25 cellular contexts compared by ENCODE assay signal in genomic region chr10:8247191-8247590, GRCh38.
"Had no signal": no experiment of that assay in that cellular context is flagged by ENCODE, and none has a peak within 500 bp of the region (broad histone marks: within the 10 kb centered on the region; RNA-seq: fewer than 3 reads in every experiment).

No MANE protein-coding gene starts in this region.

- H3K4me1 ChIP-seq: ascending aorta, SJCRH30 had no signal

- H3K36me3 ChIP-seq: ascending aorta, cardiac muscle cell, SJCRH30, WERI-Rb-1 had no signal

- H3K4me3 Mint-ChIP-seq: activated naive CD4-positive, alpha-beta T cell treated with anti-CD3 and anti-CD28 coated beads for 36 hours; activated naive CD8-positive, alpha-beta T cell treated with anti-CD3 and anti-CD28 coated beads for 36 hours; activated T-cell treated with anti-CD3 and anti-CD28 coated beads, Interleukin-2, amount 50 U/mL, for 24 hours; T-helper 1 cell treated with Interleukin-12 subunit alpha and Interleukin-12 subunit beta and Interleukin-4 antibody, amounts not matched to agents 30 μg/mL and 1 μg/mL, for 36 hours had no signal

- ATAC-seq: Panc1 had no signal

- H3K27ac Mint-ChIP-seq: activated naive CD4-positive, alpha-beta T cell treated with anti-CD3 and anti-CD28 coated beads for 36 hours; activated naive CD8-positive, alpha-beta T cell treated with anti-CD3 and anti-CD28 coated beads for 36 hours; activated T-cell treated with anti-CD3 and anti-CD28 coated beads, Interleukin-2, amount 50 U/mL, for 24 hours had no signal

- H3K4me3 ChIP-seq: ascending aorta, cardiac muscle cell, SJCRH30, SK-N-MC had no signal

- H3K27me3 Mint-ChIP-seq: activated naive CD8-positive, alpha-beta T cell treated with anti-CD3 and anti-CD28 coated beads for 36 hours; activated T-cell treated with anti-CD3 and anti-CD28 coated beads, Interleukin-2, amount 50 U/mL, for 24 hours had no signal

- DNase-seq: activated CD4-positive, alpha-beta T cell treated with anti-CD3 and anti-CD28 coated beads for 1 hour; activated CD4-positive, alpha-beta T cell treated with anti-CD3 and anti-CD28 coated beads for 48 hours; activated CD4-positive, alpha-beta T cell treated with anti-CD3 and anti-CD28 coated beads, Interleukin-2, amount 50 U/mL, for 48 hours; activated CD4-positive, CD25-positive, alpha-beta regulatory T cell; activated gamma-delta T cell treated with Interleukin-2 at 50 U/mL for 16 hours; activated naive CD4-positive, alpha-beta T cell treated with anti-CD3 and anti-CD28 coated beads for 36 hours; activated naive CD8-positive, alpha-beta T cell treated with anti-CD3 and anti-CD28 coated beads for 36 hours; activated T-cell treated with anti-CD3 and anti-CD28 coated beads, Interleukin-2, amount 50 U/mL, for 24 hours; amniotic stem cell; MV-4-11; NCI-H1092; NCI-H1436 treated with DMSO at 0.1 percent for 48 hours; NCI-H1694 treated with DMSO at 0.1 percent for 48 hours; NCI-H2029; NCI-H345; NCI-H524 treated with DMSO at 0.1 percent for 48 hours; SHP77; SJCRH30; T1000; WERI-Rb-1 had no signal

- H3K9me3 ChIP-seq: ascending aorta, SJCRH30 had no signal
